Comparison of ENCODE assay signal across 10 cellular contexts in genomic region chr7:24836084-24836483, GRCh38.
A peak's percentile ranks its signal among the peaks of the same experiment; 100 is the strongest.
DNase-seq lines count a peak whose midpoint lies in the region; ATAC-seq and TF ChIP-seq lines count a peak whose summit lies in the region.
"Had no signal": no experiment of that assay in that cellular context is flagged by ENCODE, and none has a peak within 500 bp of the region (broad histone marks: within the 10 kb centered on the region; RNA-seq: fewer than 3 reads in every experiment).

No MANE protein-coding gene starts in this region.

- no peak for TF ChIP-seq CTCF in heart right ventricle (IDR thresholded peaks at IDR 0.05)

- H3K4me3 Mint-ChIP-seq in immature natural killer cell, result peak overlapping the region; percentile 30 to 73 (median 69)

- peak overlapping the region; percentile 15 to 88 (median 73) for H3K27ac Mint-ChIP-seq in immature natural killer cell

- no peaks in the 10 kb centered on the region for H3K27me3 ChIP-seq in heart right ventricle

- H3K36me3 Mint-ChIP-seq in immature natural killer cell, result peaks cover 24 to 43% (median 34%) of the 10 kb centered on the region in 3 donors

- H3K4me1 ChIP-seq in heart right ventricle, result peaks cover 0 to 50% (median 0%) of the 10 kb centered on the region in 9 donors

- peaks cover 0 to 19% (median 0%) of the 10 kb centered on the region in 9 donors for H3K36me3 ChIP-seq in heart right ventricle

- H3K27ac ChIP-seq in heart right ventricle, result peak overlapping the region in 1 of 10 donors; percentile 21

- H3K4me1 Mint-ChIP-seq in immature natural killer cell, result peaks cover 22 to 36% of the 10 kb centered on the region in 2 donors

- H3K4me3 ChIP-seq in heart right ventricle, result no peak overlapping the region

- intact Hi-C loops in heart right ventricle (cut with DNase I), result no loop called here

- 92 to 95% methylated on average over 2 of the region's 2 CpGs for WGBS in heart right ventricle, 2 donors

- no peaks in the 10 kb centered on the region for H3K9me3 ChIP-seq in heart right ventricle

- H3K9me3 Mint-ChIP-seq in immature natural killer cell, result no peaks in the 10 kb centered on the region

- peak; percentile 80 for ATAC-seq in GM18868 (IDR thresholded peaks at IDR 0.05; ENCODE audit: unreplicated experiment)
- peak; percentile 61 for ATAC-seq in HG02588 (IDR thresholded peaks at IDR 0.05; ENCODE audit: unreplicated experiment)
- no peak for ATAC-seq in heart right ventricle

- DNase-seq in KG1 (lab: John Stamatoyannopoulos, UW) (peak; percentile 57), immature natural killer cell (peak in 1 of 3 donors; percentile 12), LoVo (ENCODE audit: low spot score) (no peak), NCI-H2107 (lab: John Stamatoyannopoulos, UW) (no peak), heart right ventricle (no peak)
- DNase-seq in NK-92 treated with Interleukin-12 subunit alpha and Interleukin-12 subunit beta, amount 100 ng/mL, for 24 hours (lab: John Stamatoyannopoulos, UW), result no peak
- DNase-seq: amygdala, H7 had no signal

- H3K27me3 Mint-ChIP-seq in immature natural killer cell (ENCODE audit: low read depth in 3 of 3), result peaks cover 0 to 2% (median 0%) of the 10 kb centered on the region in 3 donors

Comparison
In these comparisons a context has a peak if more than half of its experiments do, and no peak if none do; other contexts are left out.
1. ATAC-seq: peak in GM18868 (single experiment) and HG02588 (single experiment); none in heart right ventricle (0 of 8).